In the genomic region with DNA sequence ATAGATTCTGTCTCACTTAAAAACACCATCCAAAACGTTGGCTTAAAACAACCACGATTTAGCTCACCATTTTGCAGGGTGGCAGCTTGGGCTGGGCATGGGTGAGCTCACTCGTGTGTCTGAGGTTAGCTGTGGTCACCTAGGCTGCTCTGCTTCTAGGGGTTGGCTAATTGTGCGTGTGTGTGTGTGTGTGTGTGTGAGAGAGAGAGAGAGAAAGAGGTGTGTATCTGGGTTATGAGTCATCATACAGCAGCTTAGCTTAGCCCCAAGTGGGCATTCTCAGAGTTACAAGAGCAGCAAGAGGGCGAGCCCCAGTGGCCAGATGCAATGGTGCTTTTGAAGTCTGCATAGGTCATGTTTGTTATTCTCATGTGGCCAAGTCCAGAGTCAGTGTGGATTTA, we compare ENCODE assay signal across 1 cellular context.
TF ChIP-seq lines count a peak whose summit lies in the region.

No MANE protein-coding gene starts in this region.

TF ChIP-seq in GM23338, 12 proteins besides CTCF, POLR2A, EP300 and RAD21 (continued from another document):
- TF ChIP-seq, protein P1, sequence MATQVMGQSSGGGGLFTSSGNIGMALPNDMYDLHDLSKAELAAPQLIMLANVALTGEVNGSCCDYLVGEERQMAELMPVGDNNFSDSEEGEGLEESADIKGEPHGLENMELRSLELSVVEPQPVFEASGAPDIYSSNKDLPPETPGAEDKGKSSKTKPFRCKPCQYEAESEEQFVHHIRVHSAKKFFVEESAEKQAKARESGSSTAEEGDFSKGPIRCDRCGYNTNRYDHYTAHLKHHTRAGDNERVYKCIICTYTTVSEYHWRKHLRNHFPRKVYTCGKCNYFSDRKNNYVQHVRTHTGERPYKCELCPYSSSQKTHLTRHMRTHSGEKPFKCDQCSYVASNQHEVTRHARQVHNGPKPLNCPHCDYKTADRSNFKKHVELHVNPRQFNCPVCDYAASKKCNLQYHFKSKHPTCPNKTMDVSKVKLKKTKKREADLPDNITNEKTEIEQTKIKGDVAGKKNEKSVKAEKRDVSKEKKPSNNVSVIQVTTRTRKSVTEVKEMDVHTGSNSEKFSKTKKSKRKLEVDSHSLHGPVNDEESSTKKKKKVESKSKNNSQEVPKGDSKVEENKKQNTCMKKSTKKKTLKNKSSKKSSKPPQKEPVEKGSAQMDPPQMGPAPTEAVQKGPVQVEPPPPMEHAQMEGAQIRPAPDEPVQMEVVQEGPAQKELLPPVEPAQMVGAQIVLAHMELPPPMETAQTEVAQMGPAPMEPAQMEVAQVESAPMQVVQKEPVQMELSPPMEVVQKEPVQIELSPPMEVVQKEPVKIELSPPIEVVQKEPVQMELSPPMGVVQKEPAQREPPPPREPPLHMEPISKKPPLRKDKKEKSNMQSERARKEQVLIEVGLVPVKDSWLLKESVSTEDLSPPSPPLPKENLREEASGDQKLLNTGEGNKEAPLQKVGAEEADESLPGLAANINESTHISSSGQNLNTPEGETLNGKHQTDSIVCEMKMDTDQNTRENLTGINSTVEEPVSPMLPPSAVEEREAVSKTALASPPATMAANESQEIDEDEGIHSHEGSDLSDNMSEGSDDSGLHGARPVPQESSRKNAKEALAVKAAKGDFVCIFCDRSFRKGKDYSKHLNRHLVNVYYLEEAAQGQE (IDR thresholded peaks at IDR 0.05; ENCODE audit: unreplicated experiment) = no peak
- TF ChIP-seq EZH2phosphoT487 (IDR thresholded peaks at IDR 0.05; ENCODE audit: unreplicated experiment) (no peak), ZNF331 (CRISPR knock-in tag; IDR thresholded peaks at IDR 0.05; ENCODE audit: low read depth) (no peak), ZNF114 (CRISPR knock-in tag; IDR thresholded peaks at IDR 0.05) (no peak), POLR2AphosphoS5 (IDR thresholded peaks at IDR 0.05; ENCODE audit: low read depth) (no peak), STAT1 (IDR thresholded peaks at IDR 0.05; ENCODE audit: unreplicated experiment) (no peak), NANOG (IDR thresholded peaks at IDR 0.05; ENCODE audit: borderline replicate concordance) (no peak)
TF ChIP-seq in GM23338: peak in this region for 0.
